1 cellular context compared by ENCODE assay signal in genomic region chr2:47783491-47784330, GRCh38.
TF ChIP-seq lines count a peak whose summit lies in the region.

No MANE protein-coding gene starts in this region.

TF ChIP-seq in HepG2, 621 proteins besides CTCF, POLR2A, EP300 and RAD21 (continued from another document and continues in another):
- TF ChIP-seq KDM5B (CRISPR knock-in tag; IDR thresholded peaks at IDR 0.05; ENCODE audit: borderline replicate concordance), result no peak
- no peak for TF ChIP-seq HNRNPL (IDR thresholded peaks at IDR 0.05; ENCODE audit: low read depth, low read length)
- no peak for TF ChIP-seq ZNF431 (CRISPR knock-in tag; IDR thresholded peaks at IDR 0.05; ENCODE audit: borderline replicate concordance, low read depth)
- no peak for TF ChIP-seq EEA1 (CRISPR knock-in tag; IDR thresholded peaks at IDR 0.05; ENCODE audit: borderline replicate concordance)
- peak; percentile 34; the same call in 1 of the 2 replicates for TF ChIP-seq ZNF331 (CRISPR knock-in tag; IDR thresholded peaks at IDR 0.05)
- TF ChIP-seq ZFP82 (CRISPR knock-in tag; IDR thresholded peaks at IDR 0.05; ENCODE audit: borderline replicate concordance), result no peak
- TF ChIP-seq ZNF343 (CRISPR knock-in tag; IDR thresholded peaks at IDR 0.05), result 0 out of 2 replicates have a peak, but pooled peaks have one; percentile 62
- TF ChIP-seq ZBTB7B (CRISPR knock-in tag; IDR thresholded peaks at IDR 0.05), result 0 out of 2 replicates have a peak, but pooled peaks have one; percentile 22
- 0 out of 2 replicates have a peak, but pooled peaks have one; percentile 7 for TF ChIP-seq AHDC1 (CRISPR knock-in tag; IDR thresholded peaks at IDR 0.05; ENCODE audit: borderline replicate concordance)
- peak; percentile 71 for TF ChIP-seq BHLHE40 (IDR thresholded peaks at IDR 0.05; ENCODE audit: low read length)
- TF ChIP-seq ZNF256 (CRISPR knock-in tag; conservative IDR thresholded peaks at IDR 0.05), result no peak
- no peak for TF ChIP-seq SP1 (IDR thresholded peaks at IDR 0.05)
- peak; percentile 39 for TF ChIP-seq SP1 (CRISPR knock-in tag; IDR thresholded peaks at IDR 0.05)
- no peak for TF ChIP-seq SMARCC2 (IDR thresholded peaks at IDR 0.05)
- 0 out of 2 replicates have a peak, but pooled peaks have one; percentile 23 for TF ChIP-seq NAIF1 (CRISPR knock-in tag; IDR thresholded peaks at IDR 0.05; ENCODE audit: borderline replicate concordance)
- TF ChIP-seq SALL1 (CRISPR knock-in tag; IDR thresholded peaks at IDR 0.05), result no peak
- TF ChIP-seq ZNF670 (CRISPR knock-in tag; IDR thresholded peaks at IDR 0.05; ENCODE audit: borderline replicate concordance), result peak; percentile 71; the same call in 1 of the 2 replicates
- 0 out of 2 replicates have a peak, but pooled peaks have one; percentile 8 for TF ChIP-seq HES4 (CRISPR knock-in tag; IDR thresholded peaks at IDR 0.05; ENCODE audit: borderline replicate concordance)
- no peak for TF ChIP-seq IRF1 (CRISPR knock-in tag; IDR thresholded peaks at IDR 0.05; ENCODE audit: low read depth)
- TF ChIP-seq ZNF543 (CRISPR knock-in tag; IDR thresholded peaks at IDR 0.05), result 0 out of 2 replicates have a peak, but pooled peaks have one; percentile 41
- TF ChIP-seq ZFP90 (CRISPR knock-in tag; IDR thresholded peaks at IDR 0.05; ENCODE audit: borderline replicate concordance), result 0 out of 2 replicates have a peak, but pooled peaks have one; percentile 6
- TF ChIP-seq ZBTB10 (CRISPR knock-in tag; IDR thresholded peaks at IDR 0.05; ENCODE audit: borderline replicate concordance), result 0 out of 2 replicates have a peak, but pooled peaks have one; percentile 52
- TF ChIP-seq GPBP1L1 (CRISPR knock-in tag; IDR thresholded peaks at IDR 0.05), result no peak
- TF ChIP-seq ZBTB8A (CRISPR knock-in tag; IDR thresholded peaks at IDR 0.05; ENCODE audit: borderline replicate concordance, low read depth), result 0 out of 2 replicates have a peak, but pooled peaks have one; percentile 10
- no peak for TF ChIP-seq STAT6 (CRISPR knock-in tag; IDR thresholded peaks at IDR 0.05; ENCODE audit: borderline replicate concordance)
- TF ChIP-seq ZNF24 (IDR thresholded peaks at IDR 0.05), result no peak
- no peak for TF ChIP-seq JDP2 (CRISPR knock-in tag; IDR thresholded peaks at IDR 0.05; ENCODE audit: borderline replicate concordance)
- no peak; the same call in 1 of the 2 replicates for TF ChIP-seq KMT2A (CRISPR knock-in tag; IDR thresholded peaks at IDR 0.05)
- no peak for TF ChIP-seq EHMT2 (IDR thresholded peaks at IDR 0.05; ENCODE audit: borderline replicate concordance, low read depth, low read length)
- no peak for TF ChIP-seq POLR2AphosphoS5 (IDR thresholded peaks at IDR 0.05; ENCODE audit: low read depth, low read length)
- no peak for TF ChIP-seq FOXA1 (IDR thresholded peaks at IDR 0.05)
- peak; percentile 47; the same call in 1 of the 2 replicates for TF ChIP-seq FOXA1 (CRISPR knock-in tag; IDR thresholded peaks at IDR 0.05)
- no peak for TF ChIP-seq ZNF790 (CRISPR knock-in tag; IDR thresholded peaks at IDR 0.05; ENCODE audit: borderline replicate concordance)
- TF ChIP-seq HMGXB4 (CRISPR knock-in tag; IDR thresholded peaks at IDR 0.05; ENCODE audit: borderline replicate concordance in 1 of 2, low read depth in 1 of 2), result no peak
- TF ChIP-seq ZNF383 (CRISPR knock-in tag; IDR thresholded peaks at IDR 0.05; ENCODE audit: borderline replicate concordance), result 0 out of 2 replicates have a peak, but pooled peaks have one; percentile 53
- TF ChIP-seq ZMAT5 (CRISPR knock-in tag; IDR thresholded peaks at IDR 0.05; ENCODE audit: borderline replicate concordance, low read depth), result no peak
- no peak for TF ChIP-seq NFE2L2 (IDR thresholded peaks at IDR 0.05; ENCODE audit: low read length)
- TF ChIP-seq HIVEP1 (CRISPR knock-in tag; IDR thresholded peaks at IDR 0.05), result no peak
- TF ChIP-seq SNAPC2 (CRISPR knock-in tag; IDR thresholded peaks at IDR 0.05), result 0 out of 2 replicates have a peak, but pooled peaks have one; percentile 9
- no peak for TF ChIP-seq ZNF614 (CRISPR knock-in tag; IDR thresholded peaks at IDR 0.05; ENCODE audit: borderline replicate concordance)
- TF ChIP-seq REL (CRISPR knock-in tag; conservative IDR thresholded peaks at IDR 0.05), result no peak
- no peak for TF ChIP-seq JARID2 (CRISPR knock-in tag; IDR thresholded peaks at IDR 0.05; ENCODE audit: insufficient replicate concordance)
- TF ChIP-seq ZNF235 (CRISPR knock-in tag; IDR thresholded peaks at IDR 0.05; ENCODE audit: borderline replicate concordance), result peak; percentile 3; the same call in 1 of the 2 replicates
- no peak for TF ChIP-seq STAG1 (CRISPR knock-in tag; IDR thresholded peaks at IDR 0.05)
- peak; percentile 25 for TF ChIP-seq TFDP2 (CRISPR knock-in tag; IDR thresholded peaks at IDR 0.05)
- TF ChIP-seq TARDBP (CRISPR knock-in tag; IDR thresholded peaks at IDR 0.05), result 0 out of 2 replicates have a peak, but pooled peaks have one; percentile 20
- TF ChIP-seq ZBTB43 (CRISPR knock-in tag; conservative IDR thresholded peaks at IDR 0.05), result no peak
- TF ChIP-seq BRCA1 (CRISPR knock-in tag; IDR thresholded peaks at IDR 0.05), result no peak
- TF ChIP-seq ZSCAN31 (CRISPR knock-in tag; IDR thresholded peaks at IDR 0.05; ENCODE audit: low read depth), result 0 out of 2 replicates have a peak, but pooled peaks have one; percentile 11
